In the genomic region with DNA sequence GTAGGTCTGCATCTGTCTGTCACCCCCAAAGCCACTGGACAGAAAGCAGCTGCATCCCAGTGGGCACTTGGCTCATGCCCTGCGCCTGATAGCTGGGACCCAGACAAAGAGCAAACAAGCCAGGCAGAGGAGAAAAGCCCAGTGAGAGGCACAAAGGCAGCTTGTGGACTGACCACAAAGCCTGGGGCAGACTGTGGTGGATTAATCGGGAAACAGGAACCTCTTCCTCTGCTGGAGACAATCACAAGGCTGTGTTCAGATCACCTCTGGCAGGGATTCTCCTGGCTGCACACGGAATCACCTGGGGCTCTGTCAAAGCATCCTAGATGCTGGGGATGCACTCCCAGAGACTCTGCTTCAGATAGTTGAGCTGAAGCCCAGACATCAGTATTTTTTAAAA, we compare ENCODE assay signal across 19 cellular contexts. TPM values are rescaled to one million over a fixed set of nuclear protein-coding genes. Genes with fewer than 3 reads are reported as not detected.
DNase-seq lines count a peak whose midpoint lies in the region; ATAC-seq and TF ChIP-seq lines count a peak whose summit lies in the region.
"Had no signal": no experiment of that assay in that cellular context is flagged by ENCODE, and none has a peak within 500 bp of the region (broad histone marks: within the 10 kb centered on the region; RNA-seq: fewer than 3 reads in every experiment).

No MANE protein-coding gene starts in this region.

- peak; percentile 39 for DNase-seq in DMS153 (lab: John Stamatoyannopoulos, UW)
- peak; percentile 32 for DNase-seq in H7
- peak; percentile 17 for DNase-seq in RWPE2 (ENCODE audit: low spot score)
- peak; percentile 31 for DNase-seq in mesendoderm
- no peak for DNase-seq in NCI-H82 treated with DMSO at 0.1 percent for 48 hours (lab: John Stamatoyannopoulos, UW; ENCODE audit: unreplicated experiment)
- DNase-seq in breast epithelium (ENCODE audit: low spot score in 2 of 2): no peak
- DNase-seq: CD4-positive, alpha-beta T cell; EL; HCEC 1CT; KG1; NCI-H1694 treated with DMSO at 0.1 percent for 48 hours; NCI-H2081 treated with DMSO at 0.1 percent for 48 hours; NCI-H82; Right ventricle myocardium superior; SK-N-SH; T-helper 2 cell had no signal

- no peak overlapping the region for H2AK5ac ChIP-seq in mesendoderm (ENCODE audit: low read length)

- H3K4me2 ChIP-seq in mesendoderm (ENCODE audit: low read length): no peak overlapping the region
- H3K4me2 ChIP-seq: BLaER1, SK-N-SH had no signal

- no CpG with 5 or more reads among the region's 3 CpGs for WGBS in mesendoderm (ENCODE audit: extremely low coverage, insufficient coverage, low lambda C conversion rate)

- no peaks in the 10 kb centered on the region for H3K36me3 ChIP-seq in H7 (replicated peaks; ENCODE audit: control insufficient read depth, insufficient read depth, low read length)
- H3K36me3 ChIP-seq in RWPE2 (ENCODE audit: low read depth): no peaks in the 10 kb centered on the region
- H3K36me3 ChIP-seq in mesendoderm (ENCODE audit: control insufficient read depth, insufficient read depth, low read length): no peaks in the 10 kb centered on the region
- H3K36me3 ChIP-seq in breast epithelium: no peaks in the 10 kb centered on the region
- H3K36me3 ChIP-seq: BLaER1 had no signal

- peak overlapping the region; percentile 64 for H3K56ac ChIP-seq in mesendoderm (ENCODE audit: low read length)

- H3K18ac ChIP-seq in mesendoderm (ENCODE audit: low read length): no peak overlapping the region

- H3K9me3 ChIP-seq in RWPE2 (ENCODE audit: severe bottlenecking) (no peaks in the 10 kb centered on the region), breast epithelium (no peaks in the 10 kb centered on the region)
- H3K9me3 ChIP-seq: BLaER1, SK-N-SH had no signal

- H2BK15ac ChIP-seq in mesendoderm (replicated peaks; ENCODE audit: low read depth): no peak overlapping the region

- no peak for TF ChIP-seq CTCF in RWPE2 (IDR thresholded peaks at IDR 0.05; ENCODE audit: poor library complexity, severe bottlenecking)
- TF ChIP-seq CTCF in breast epithelium (IDR thresholded peaks at IDR 0.05): no peak

- H3K27ac ChIP-seq in RWPE2 (ENCODE audit: poor library complexity, severe bottlenecking) (no peak overlapping the region), mesendoderm (ENCODE audit: low read depth, low read length) (no peak overlapping the region), breast epithelium (no peak overlapping the region)
- H3K27ac ChIP-seq: BLaER1 had no signal

- H4K8ac ChIP-seq in mesendoderm (ENCODE audit: low read depth, low read length): no peak overlapping the region

- H2BK120ac ChIP-seq in mesendoderm (ENCODE audit: low read depth, low read length): no peak overlapping the region

- no peak overlapping the region for H3K4me3 ChIP-seq in H7 (ENCODE audit: insufficient read depth, low read depth, low read length)
- H3K4me3 ChIP-seq in RWPE2 (ENCODE audit: severe bottlenecking): no peak overlapping the region
- H3K4me3 ChIP-seq in mesendoderm (ENCODE audit: low read length): no peak overlapping the region
- H3K4me3 ChIP-seq in breast epithelium: no peak overlapping the region
- H3K4me3 ChIP-seq: BLaER1 had no signal

- H3K79me2 ChIP-seq in mesendoderm (ENCODE audit: control insufficient read depth, insufficient read depth, low read length): no peaks in the 10 kb centered on the region

- H3K27me3 ChIP-seq in H7 (ENCODE audit: control insufficient read depth, insufficient read depth, low read length) (peaks cover 7% of the 10 kb centered on the region; the same call in 1 of the 2 replicates), RWPE2 (ENCODE audit: insufficient read depth, poor library complexity, severe bottlenecking) (no peaks in the 10 kb centered on the region), mesendoderm (ENCODE audit: insufficient read depth, low read length, poor library complexity) (no peaks in the 10 kb centered on the region), breast epithelium (no peaks in the 10 kb centered on the region)
- H3K27me3 ChIP-seq: BLaER1 had no signal

- H3K79me1 ChIP-seq in mesendoderm (ENCODE audit: low read length): no peaks in the 10 kb centered on the region

- H4K5ac ChIP-seq in mesendoderm (ENCODE audit: low read length): no peak overlapping the region

- no peak overlapping the region for H2BK5ac ChIP-seq in mesendoderm (ENCODE audit: low read length)

- no peak for ATAC-seq in RWPE2 (ENCODE audit: low read depth)
- no peak for ATAC-seq in GM18861 (IDR thresholded peaks at IDR 0.05; ENCODE audit: unreplicated experiment)

- H3K4me1 ChIP-seq in RWPE2 (ENCODE audit: insufficient read depth, poor library complexity, severe bottlenecking) (no peaks in the 10 kb centered on the region), mesendoderm (ENCODE audit: control insufficient read depth, low read depth, low read length) (peaks cover 2% of the 10 kb centered on the region), breast epithelium (no peaks in the 10 kb centered on the region)
- H3K4me1 ChIP-seq: BLaER1 had no signal

- TF ChIP-seq POLR2A in breast epithelium (IDR thresholded peaks at IDR 0.05): no peak

- no peak overlapping the region for H3K9ac ChIP-seq in mesendoderm (ENCODE audit: low read length)
- H3K9ac ChIP-seq: BLaER1, SK-N-SH had no signal

- no peak overlapping the region for H3K23ac ChIP-seq in mesendoderm (ENCODE audit: low read length)

- intact Hi-C loops in breast epithelium (cut with DNase I; ENCODE audit: low total_unique reads): no loop called here

- no peak overlapping the region for H3K4ac ChIP-seq in mesendoderm (ENCODE audit: low read depth, low read length)

RNA-seq across cellular contexts. Expression of gene GJB5, which starts 15.2 kb away (rescaled TPM):
- 0.48 TPM in 1 of 2 replicates, not detected in the other for total RNA-seq in H7 (2014; rRNA removed; shearing (Covaris generic))
- 0.46 TPM for polyA plus RNA-seq in mesendoderm (2013, experiment 1 of 2)
- 0.49 TPM for polyA plus RNA-seq in mesendoderm (2013, experiment 2 of 2)
- 1 to 10 TPM in 1 of 3 donors, under 1 TPM in 1, not detected in 1; 0.73 to 1.3 TPM for total RNA-seq in breast epithelium
- total RNA-seq: CD4-positive, alpha-beta T cell; NCI-H460; Right ventricle myocardium superior had no signal
- polyA plus RNA-seq: SK-N-SH had no signal

RNA-seq across cellular contexts. Expression of gene GJB4, which starts 19.9 kb away (rescaled TPM):
- total RNA-seq in H7 (2014; rRNA removed; shearing (Covaris generic)): not detected in 2 replicates
- polyA plus RNA-seq in mesendoderm (2013, experiment 1 of 2): 0.15 TPM
- 0.15 TPM for polyA plus RNA-seq in mesendoderm (2013, experiment 2 of 2)
- under 1 TPM in 1 of 3 donors, not detected in 2; 0.15 TPM for total RNA-seq in breast epithelium
- total RNA-seq: CD4-positive, alpha-beta T cell; NCI-H460; Right ventricle myocardium superior had no signal
- polyA plus RNA-seq: SK-N-SH had no signal

RNA-seq across cellular contexts. Expression of gene GJB3, which starts 41.4 kb away (rescaled TPM):
- total RNA-seq in H7 (2014; rRNA removed; shearing (Covaris generic)): 0.31 TPM in 1 of 2 replicates, not detected in the other
- 1.1 TPM for polyA plus RNA-seq in mesendoderm (2013, experiment 1 of 2)
- 1.2 TPM for polyA plus RNA-seq in mesendoderm (2013, experiment 2 of 2)
- total RNA-seq in breast epithelium: 1 to 10 TPM in 1 of 3 donors, under 1 TPM in 1, not detected in 1; 0.33 to 1.2 TPM
- total RNA-seq: CD4-positive, alpha-beta T cell; NCI-H460; Right ventricle myocardium superior had no signal
- polyA plus RNA-seq: SK-N-SH had no signal

RNA-seq across cellular contexts. Expression of gene GJA4, which starts 53.2 kb away (rescaled TPM):
- 0.85 and 3.2 TPM in 2 replicates for total RNA-seq in H7 (2014; rRNA removed; shearing (Covaris generic))
- 0.81 TPM for polyA plus RNA-seq in mesendoderm (2013, experiment 1 of 2)
- 0.83 TPM for polyA plus RNA-seq in mesendoderm (2013, experiment 2 of 2)
- 10 to 100 TPM in 2 of 3 donors, 1 to 10 TPM in 1; 8.9 to 39.3 (median 18.9) TPM for total RNA-seq in breast epithelium
- total RNA-seq: CD4-positive, alpha-beta T cell; NCI-H460 had no signal
- polyA plus RNA-seq: SK-N-SH had no signal

Comparison
In these comparisons a context has a peak if more than half of its experiments do, and no peak if none do; other contexts are left out.
1. DNase-seq: peak in DMS153 (single experiment), H7 (single experiment), RWPE2 (single experiment) and mesendoderm (single experiment); none in NCI-H82 treated with DMSO at 0.1 percent for 48 hours (single experiment) and breast epithelium (0 of 2).